Comparison of ENCODE assay signal across 1 cellular context in the genomic region with DNA sequence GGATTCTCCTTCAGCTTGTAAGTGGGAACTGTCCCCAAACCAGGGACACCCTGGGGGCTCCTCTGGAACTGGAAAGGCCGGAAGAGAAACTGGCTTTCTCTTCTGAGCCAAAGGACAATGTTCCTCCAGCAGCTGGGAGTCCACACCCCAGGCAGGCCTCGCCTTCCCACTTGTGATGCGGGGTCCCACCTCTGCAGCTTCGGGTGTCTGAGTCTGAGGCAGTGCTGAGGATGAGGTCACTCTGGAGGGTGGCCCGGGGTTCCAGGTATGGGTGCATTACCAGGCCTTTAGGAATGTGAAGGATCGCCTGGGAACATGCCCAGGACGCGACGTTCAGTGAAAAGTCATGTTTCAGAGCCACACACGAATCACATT.
TF ChIP-seq lines count a peak whose summit lies in the region.

No MANE protein-coding gene starts in this region.

TF ChIP-seq in HepG2, 621 proteins besides CTCF, POLR2A, EP300 and RAD21:
- TF ChIP-seq ZNF598 (CRISPR knock-in tag; IDR thresholded peaks at IDR 0.05; ENCODE audit: borderline replicate concordance) (0 out of 2 replicates have a peak, but pooled peaks have one; percentile 38), RNF2 (conservative IDR thresholded peaks at IDR 0.05; ENCODE audit: low read depth) (no peak), CAMTA2 (CRISPR knock-in tag; IDR thresholded peaks at IDR 0.05; ENCODE audit: borderline replicate concordance) (peak; percentile 44; the same call in 1 of the 2 replicates), ZNF274 (CRISPR knock-in tag; IDR thresholded peaks at IDR 0.05) (peak; percentile 17; the same call in 1 of the 2 replicates), GLI4 (CRISPR knock-in tag; IDR thresholded peaks at IDR 0.05; ENCODE audit: borderline replicate concordance) (0 out of 2 replicates have a peak, but pooled peaks have one; percentile 31), NFYB (CRISPR knock-in tag; IDR thresholded peaks at IDR 0.05) (0 out of 2 replicates have a peak, but pooled peaks have one; percentile 2), KLF13 (CRISPR knock-in tag; IDR thresholded peaks at IDR 0.05) (peak; percentile 31; the same call in 1 of the 2 replicates), ZNF44 (CRISPR knock-in tag; IDR thresholded peaks at IDR 0.05) (0 out of 2 replicates have a peak, but pooled peaks have one; percentile 1), CENPX (CRISPR knock-in tag; IDR thresholded peaks at IDR 0.05) (no peak), YEATS2 (CRISPR knock-in tag; IDR thresholded peaks at IDR 0.05; ENCODE audit: borderline replicate concordance) (peak; percentile 19; the same call in 1 of the 2 replicates), JDP2 (CRISPR knock-in tag; IDR thresholded peaks at IDR 0.05; ENCODE audit: borderline replicate concordance) (no peak)
- TF ChIP-seq, protein P1, sequence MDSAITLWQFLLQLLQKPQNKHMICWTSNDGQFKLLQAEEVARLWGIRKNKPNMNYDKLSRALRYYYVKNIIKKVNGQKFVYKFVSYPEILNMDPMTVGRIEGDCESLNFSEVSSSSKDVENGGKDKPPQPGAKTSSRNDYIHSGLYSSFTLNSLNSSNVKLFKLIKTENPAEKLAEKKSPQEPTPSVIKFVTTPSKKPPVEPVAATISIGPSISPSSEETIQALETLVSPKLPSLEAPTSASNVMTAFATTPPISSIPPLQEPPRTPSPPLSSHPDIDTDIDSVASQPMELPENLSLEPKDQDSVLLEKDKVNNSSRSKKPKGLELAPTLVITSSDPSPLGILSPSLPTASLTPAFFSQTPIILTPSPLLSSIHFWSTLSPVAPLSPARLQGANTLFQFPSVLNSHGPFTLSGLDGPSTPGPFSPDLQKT (CRISPR knock-in tag; IDR thresholded peaks at IDR 0.05; ENCODE audit: borderline replicate concordance), result no peak
- TF ChIP-seq, protein P2, sequence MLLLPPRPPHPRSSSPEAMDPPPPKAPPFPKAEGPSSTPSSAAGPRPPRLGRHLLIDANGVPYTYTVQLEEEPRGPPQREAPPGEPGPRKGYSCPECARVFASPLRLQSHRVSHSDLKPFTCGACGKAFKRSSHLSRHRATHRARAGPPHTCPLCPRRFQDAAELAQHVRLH (CRISPR knock-in tag; IDR thresholded peaks at IDR 0.05; ENCODE audit: borderline replicate concordance, low read depth), result no peak
- TF ChIP-seq, protein P3, sequence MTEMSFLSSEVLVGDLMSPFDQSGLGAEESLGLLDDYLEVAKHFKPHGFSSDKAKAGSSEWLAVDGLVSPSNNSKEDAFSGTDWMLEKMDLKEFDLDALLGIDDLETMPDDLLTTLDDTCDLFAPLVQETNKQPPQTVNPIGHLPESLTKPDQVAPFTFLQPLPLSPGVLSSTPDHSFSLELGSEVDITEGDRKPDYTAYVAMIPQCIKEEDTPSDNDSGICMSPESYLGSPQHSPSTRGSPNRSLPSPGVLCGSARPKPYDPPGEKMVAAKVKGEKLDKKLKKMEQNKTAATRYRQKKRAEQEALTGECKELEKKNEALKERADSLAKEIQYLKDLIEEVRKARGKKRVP (CRISPR knock-in tag; IDR thresholded peaks at IDR 0.05), result no peak
- TF ChIP-seq, protein P4, sequence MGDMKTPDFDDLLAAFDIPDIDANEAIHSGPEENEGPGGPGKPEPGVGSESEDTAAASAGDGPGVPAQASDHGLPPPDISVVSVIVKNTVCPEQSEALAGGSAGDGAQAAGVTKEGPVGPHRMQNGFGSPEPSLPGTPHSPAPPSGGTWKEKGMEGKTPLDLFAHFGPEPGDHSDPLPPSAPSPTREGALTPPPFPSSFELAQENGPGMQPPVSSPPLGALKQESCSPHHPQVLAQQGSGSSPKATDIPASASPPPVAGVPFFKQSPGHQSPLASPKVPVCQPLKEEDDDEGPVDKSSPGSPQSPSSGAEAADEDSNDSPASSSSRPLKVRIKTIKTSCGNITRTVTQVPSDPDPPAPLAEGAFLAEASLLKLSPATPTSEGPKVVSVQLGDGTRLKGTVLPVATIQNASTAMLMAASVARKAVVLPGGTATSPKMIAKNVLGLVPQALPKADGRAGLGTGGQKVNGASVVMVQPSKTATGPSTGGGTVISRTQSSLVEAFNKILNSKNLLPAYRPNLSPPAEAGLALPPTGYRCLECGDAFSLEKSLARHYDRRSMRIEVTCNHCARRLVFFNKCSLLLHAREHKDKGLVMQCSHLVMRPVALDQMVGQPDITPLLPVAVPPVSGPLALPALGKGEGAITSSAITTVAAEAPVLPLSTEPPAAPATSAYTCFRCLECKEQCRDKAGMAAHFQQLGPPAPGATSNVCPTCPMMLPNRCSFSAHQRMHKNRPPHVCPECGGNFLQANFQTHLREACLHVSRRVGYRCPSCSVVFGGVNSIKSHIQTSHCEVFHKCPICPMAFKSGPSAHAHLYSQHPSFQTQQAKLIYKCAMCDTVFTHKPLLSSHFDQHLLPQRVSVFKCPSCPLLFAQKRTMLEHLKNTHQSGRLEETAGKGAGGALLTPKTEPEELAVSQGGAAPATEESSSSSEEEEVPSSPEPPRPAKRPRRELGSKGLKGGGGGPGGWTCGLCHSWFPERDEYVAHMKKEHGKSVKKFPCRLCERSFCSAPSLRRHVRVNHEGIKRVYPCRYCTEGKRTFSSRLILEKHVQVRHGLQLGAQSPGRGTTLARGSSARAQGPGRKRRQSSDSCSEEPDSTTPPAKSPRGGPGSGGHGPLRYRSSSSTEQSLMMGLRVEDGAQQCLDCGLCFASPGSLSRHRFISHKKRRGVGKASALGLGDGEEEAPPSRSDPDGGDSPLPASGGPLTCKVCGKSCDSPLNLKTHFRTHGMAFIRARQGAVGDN (CRISPR knock-in tag; IDR thresholded peaks at IDR 0.05), result no peak; the same call in 1 of the 2 replicates
